ENCODE assay signal across 8 cellular contexts in the genomic region with DNA sequence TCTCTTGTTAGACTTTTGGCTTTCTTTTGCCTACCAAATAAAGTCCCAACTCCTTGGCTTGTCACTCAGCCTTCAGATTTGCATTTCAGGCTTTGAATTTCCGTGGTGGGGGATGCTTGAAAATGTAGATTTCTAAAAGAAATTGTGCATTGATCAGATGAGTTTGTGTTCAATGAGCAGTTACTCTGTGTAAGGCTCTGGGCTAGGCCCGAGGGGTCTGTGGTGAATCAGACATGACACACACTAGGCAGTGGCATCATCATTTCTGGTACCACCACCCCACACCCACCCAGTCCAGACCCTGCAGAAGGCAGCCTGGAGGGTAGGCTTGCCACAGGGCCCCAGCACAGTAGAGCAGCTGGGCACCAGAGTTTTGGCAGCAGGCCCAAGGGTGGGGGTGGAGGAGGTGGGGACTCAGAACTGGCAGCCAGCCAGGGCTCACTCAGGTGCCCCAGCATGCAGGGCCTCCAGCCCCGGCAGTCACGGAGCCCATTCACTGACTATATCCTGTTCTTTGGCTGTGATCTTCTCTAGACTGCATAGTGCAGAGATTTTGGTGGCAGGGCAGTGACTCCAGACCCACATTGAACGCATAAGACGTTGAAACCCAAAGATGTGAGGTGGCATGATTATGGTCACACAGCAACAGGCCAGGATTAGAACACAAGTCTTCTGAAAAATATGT.
DNase-seq lines count a peak whose midpoint lies in the region; ATAC-seq and TF ChIP-seq lines count a peak whose summit lies in the region.

No MANE protein-coding gene starts in this region.

- DNase-seq in COLO668 (lab: John Stamatoyannopoulos, UW; ENCODE audit: unreplicated experiment) (peak; percentile 100), NCI-H146 treated with DMSO at 0.1 percent for 48 hours (lab: John Stamatoyannopoulos, UW; ENCODE audit: unreplicated experiment) (peak; percentile 56), T-helper 9 cell (peak; percentile 12), renal cortical epithelial cell (ENCODE audit: low read depth) (peak; percentile 81), HCEC 1CT (no peak), type B pancreatic cell (ENCODE audit: extremely low spot score, unreplicated experiment) (no peak)

- H3K4me3 Mint-ChIP-seq in brain (no peak overlapping the region), type B pancreatic cell (no peak overlapping the region)

- H3K27me3 Mint-ChIP-seq in brain: no peaks in the 10 kb centered on the region
- no peaks in the 10 kb centered on the region for H3K27me3 Mint-ChIP-seq in type B pancreatic cell

- H3K27ac Mint-ChIP-seq in brain (peak overlapping the region; percentile 23 to 85 (median 74)), type B pancreatic cell (no peak overlapping the region)

- peaks cover 50% of the 10 kb centered on the region for H3K36me3 Mint-ChIP-seq in brain
- peaks cover 18% of the 10 kb centered on the region for H3K36me3 Mint-ChIP-seq in type B pancreatic cell

- peaks cover 0 to 5% (median 0%) of the 10 kb centered on the region in 5 experiments for H3K9me3 Mint-ChIP-seq in brain
- H3K9me3 Mint-ChIP-seq in type B pancreatic cell: no peaks in the 10 kb centered on the region

- TF ChIP-seq CTCF in brain (conservative IDR thresholded peaks at IDR 0.05) (no peak), type B pancreatic cell (conservative IDR thresholded peaks at IDR 0.05) (no peak)

- H3K4me1 Mint-ChIP-seq in brain (peaks cover 67% of the 10 kb centered on the region), type B pancreatic cell (ENCODE audit: unreplicated experiment) (peaks cover 31% of the 10 kb centered on the region)

- peak; percentile 52 for ATAC-seq in GM21786 (IDR thresholded peaks at IDR 0.05; ENCODE audit: unreplicated experiment)

Comparison
In these comparisons a context has a peak if more than half of its experiments do, and no peak if none do; other contexts are left out.
1. DNase-seq: peak in COLO668 (single experiment), NCI-H146 treated with DMSO at 0.1 percent for 48 hours (single experiment), T-helper 9 cell (single experiment) and renal cortical epithelial cell (single experiment); none in HCEC 1CT (single experiment) and type B pancreatic cell (single experiment).